ENCODE assay signal across 1 cellular context in the genomic region with DNA sequence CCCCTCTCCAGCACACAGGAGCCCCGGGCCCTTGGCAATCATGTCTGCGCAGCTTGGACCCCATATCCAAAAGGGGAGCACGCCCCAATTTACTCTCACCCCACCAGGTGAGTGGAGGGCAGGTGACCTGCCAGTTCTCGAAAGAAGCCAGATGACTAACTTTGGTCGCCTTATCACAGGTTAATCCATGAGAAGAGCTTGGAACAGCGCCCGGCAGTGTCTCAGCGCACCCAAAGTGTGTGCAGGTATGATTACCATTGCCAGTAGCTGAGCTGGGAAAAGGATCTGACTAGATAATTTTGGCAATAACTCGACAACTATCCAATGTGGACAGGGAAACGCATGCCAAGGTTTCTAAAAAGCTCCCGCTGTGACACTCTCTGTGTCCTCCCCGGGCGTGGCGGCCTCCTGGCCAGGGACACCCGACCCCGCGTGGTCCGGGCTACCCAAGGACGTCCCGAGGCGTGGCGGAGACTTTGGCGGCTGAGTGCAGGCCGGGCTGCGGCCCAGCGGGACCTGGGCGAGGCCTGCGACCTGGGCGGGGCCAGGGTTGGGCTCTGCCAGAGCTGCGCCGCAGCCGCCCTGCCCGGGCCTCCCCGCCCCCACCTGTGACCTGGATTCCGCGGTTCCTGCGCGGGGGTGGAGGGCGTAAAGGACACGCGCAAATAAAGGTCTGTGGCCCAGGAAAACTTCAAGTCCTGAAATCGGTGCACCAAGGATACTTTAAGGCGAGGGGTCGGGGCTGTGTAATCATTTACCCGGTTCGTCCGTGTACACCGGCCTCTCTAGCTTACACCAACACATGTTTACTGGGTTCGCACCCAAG.
TF ChIP-seq lines count a peak whose summit lies in the region.

No MANE protein-coding gene starts in this region.

TF ChIP-seq in H1, 55 proteins besides CTCF, POLR2A, EP300 and RAD21:
- TF ChIP-seq, protein P1, sequence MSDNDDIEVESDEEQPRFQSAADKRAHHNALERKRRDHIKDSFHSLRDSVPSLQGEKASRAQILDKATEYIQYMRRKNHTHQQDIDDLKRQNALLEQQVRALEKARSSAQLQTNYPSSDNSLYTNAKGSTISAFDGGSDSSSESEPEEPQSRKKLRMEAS (IDR thresholded peaks at IDR 0.05) = peak; percentile 64
- TF ChIP-seq, protein P2, sequence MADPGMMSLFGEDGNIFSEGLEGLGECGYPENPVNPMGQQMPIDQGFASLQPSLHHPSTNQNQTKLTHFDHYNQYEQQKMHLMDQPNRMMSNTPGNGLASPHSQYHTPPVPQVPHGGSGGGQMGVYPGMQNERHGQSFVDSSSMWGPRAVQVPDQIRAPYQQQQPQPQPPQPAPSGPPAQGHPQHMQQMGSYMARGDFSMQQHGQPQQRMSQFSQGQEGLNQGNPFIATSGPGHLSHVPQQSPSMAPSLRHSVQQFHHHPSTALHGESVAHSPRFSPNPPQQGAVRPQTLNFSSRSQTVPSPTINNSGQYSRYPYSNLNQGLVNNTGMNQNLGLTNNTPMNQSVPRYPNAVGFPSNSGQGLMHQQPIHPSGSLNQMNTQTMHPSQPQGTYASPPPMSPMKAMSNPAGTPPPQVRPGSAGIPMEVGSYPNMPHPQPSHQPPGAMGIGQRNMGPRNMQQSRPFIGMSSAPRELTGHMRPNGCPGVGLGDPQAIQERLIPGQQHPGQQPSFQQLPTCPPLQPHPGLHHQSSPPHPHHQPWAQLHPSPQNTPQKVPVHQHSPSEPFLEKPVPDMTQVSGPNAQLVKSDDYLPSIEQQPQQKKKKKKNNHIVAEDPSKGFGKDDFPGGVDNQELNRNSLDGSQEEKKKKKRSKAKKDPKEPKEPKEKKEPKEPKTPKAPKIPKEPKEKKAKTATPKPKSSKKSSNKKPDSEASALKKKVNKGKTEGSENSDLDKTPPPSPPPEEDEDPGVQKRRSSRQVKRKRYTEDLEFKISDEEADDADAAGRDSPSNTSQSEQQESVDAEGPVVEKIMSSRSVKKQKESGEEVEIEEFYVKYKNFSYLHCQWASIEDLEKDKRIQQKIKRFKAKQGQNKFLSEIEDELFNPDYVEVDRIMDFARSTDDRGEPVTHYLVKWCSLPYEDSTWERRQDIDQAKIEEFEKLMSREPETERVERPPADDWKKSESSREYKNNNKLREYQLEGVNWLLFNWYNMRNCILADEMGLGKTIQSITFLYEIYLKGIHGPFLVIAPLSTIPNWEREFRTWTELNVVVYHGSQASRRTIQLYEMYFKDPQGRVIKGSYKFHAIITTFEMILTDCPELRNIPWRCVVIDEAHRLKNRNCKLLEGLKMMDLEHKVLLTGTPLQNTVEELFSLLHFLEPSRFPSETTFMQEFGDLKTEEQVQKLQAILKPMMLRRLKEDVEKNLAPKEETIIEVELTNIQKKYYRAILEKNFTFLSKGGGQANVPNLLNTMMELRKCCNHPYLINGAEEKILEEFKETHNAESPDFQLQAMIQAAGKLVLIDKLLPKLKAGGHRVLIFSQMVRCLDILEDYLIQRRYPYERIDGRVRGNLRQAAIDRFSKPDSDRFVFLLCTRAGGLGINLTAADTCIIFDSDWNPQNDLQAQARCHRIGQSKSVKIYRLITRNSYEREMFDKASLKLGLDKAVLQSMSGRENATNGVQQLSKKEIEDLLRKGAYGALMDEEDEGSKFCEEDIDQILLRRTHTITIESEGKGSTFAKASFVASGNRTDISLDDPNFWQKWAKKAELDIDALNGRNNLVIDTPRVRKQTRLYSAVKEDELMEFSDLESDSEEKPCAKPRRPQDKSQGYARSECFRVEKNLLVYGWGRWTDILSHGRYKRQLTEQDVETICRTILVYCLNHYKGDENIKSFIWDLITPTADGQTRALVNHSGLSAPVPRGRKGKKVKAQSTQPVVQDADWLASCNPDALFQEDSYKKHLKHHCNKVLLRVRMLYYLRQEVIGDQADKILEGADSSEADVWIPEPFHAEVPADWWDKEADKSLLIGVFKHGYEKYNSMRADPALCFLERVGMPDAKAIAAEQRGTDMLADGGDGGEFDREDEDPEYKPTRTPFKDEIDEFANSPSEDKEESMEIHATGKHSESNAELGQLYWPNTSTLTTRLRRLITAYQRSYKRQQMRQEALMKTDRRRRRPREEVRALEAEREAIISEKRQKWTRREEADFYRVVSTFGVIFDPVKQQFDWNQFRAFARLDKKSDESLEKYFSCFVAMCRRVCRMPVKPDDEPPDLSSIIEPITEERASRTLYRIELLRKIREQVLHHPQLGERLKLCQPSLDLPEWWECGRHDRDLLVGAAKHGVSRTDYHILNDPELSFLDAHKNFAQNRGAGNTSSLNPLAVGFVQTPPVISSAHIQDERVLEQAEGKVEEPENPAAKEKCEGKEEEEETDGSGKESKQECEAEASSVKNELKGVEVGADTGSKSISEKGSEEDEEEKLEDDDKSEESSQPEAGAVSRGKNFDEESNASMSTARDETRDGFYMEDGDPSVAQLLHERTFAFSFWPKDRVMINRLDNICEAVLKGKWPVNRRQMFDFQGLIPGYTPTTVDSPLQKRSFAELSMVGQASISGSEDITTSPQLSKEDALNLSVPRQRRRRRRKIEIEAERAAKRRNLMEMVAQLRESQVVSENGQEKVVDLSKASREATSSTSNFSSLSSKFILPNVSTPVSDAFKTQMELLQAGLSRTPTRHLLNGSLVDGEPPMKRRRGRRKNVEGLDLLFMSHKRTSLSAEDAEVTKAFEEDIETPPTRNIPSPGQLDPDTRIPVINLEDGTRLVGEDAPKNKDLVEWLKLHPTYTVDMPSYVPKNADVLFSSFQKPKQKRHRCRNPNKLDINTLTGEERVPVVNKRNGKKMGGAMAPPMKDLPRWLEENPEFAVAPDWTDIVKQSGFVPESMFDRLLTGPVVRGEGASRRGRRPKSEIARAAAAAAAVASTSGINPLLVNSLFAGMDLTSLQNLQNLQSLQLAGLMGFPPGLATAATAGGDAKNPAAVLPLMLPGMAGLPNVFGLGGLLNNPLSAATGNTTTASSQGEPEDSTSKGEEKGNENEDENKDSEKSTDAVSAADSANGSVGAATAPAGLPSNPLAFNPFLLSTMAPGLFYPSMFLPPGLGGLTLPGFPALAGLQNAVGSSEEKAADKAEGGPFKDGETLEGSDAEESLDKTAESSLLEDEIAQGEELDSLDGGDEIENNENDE (IDR thresholded peaks at IDR 0.05; ENCODE audit: insufficient replicate concordance, low read length) = no peak
- TF ChIP-seq POU5F1 (IDR thresholded peaks at IDR 0.05; ENCODE audit: low read depth, low read length) (no peak), CBX8 (IDR thresholded peaks at IDR 0.05; ENCODE audit: borderline replicate concordance, low read depth, low read length) (no peak), KDM4A (IDR thresholded peaks at IDR 0.05; ENCODE audit: low read depth, low read length, severe bottlenecking) (peak; percentile 69), SP1 (IDR thresholded peaks at IDR 0.05; ENCODE audit: low read depth, low read length) (no peak), MAFK (IDR thresholded peaks at IDR 0.05; ENCODE audit: low read depth, low read length) (no peak), SP2 (IDR thresholded peaks at IDR 0.05; ENCODE audit: low read length) (no peak), SIX5 (IDR thresholded peaks at IDR 0.05; ENCODE audit: low read depth, low read length) (no peak), TAF1 (IDR thresholded peaks at IDR 0.05; ENCODE audit: low read depth, low read length) (0 out of 2 replicates have a peak, but pooled peaks have one; percentile 40), SIN3A (conservative IDR thresholded peaks at IDR 0.05 in 1 of 2, IDR thresholded peaks at IDR 0.05 in 1 of 2; ENCODE audit: low read depth in 1 of 2, low read length in 2 of 2) (no peak; a peak in 1 of 4 replicates), KDM5A (IDR thresholded peaks at IDR 0.05; ENCODE audit: low read length) (no peak), SUZ12 (IDR thresholded peaks at IDR 0.05; ENCODE audit: low read length) (no peak), RNF2 (IDR thresholded peaks at IDR 0.05; ENCODE audit: borderline replicate concordance, low read depth, low read length, missing control alignments, poor library complexity, severe bottlenecking) (no peak), HDAC2 (IDR thresholded peaks at IDR 0.05; ENCODE audit: borderline replicate concordance in 1 of 2, low read depth in 2 of 2, low read length in 2 of 2) (no peak), JUN (IDR thresholded peaks at IDR 0.05; ENCODE audit: low read depth, low read length) (no peak), NRF1 (IDR thresholded peaks at IDR 0.05; ENCODE audit: low read depth, low read length) (no peak), ASH2L (IDR thresholded peaks at IDR 0.05; ENCODE audit: low read length) (peak; percentile 46), KDM1A (IDR thresholded peaks at IDR 0.05; ENCODE audit: borderline replicate concordance, low read length) (no peak), JUND (IDR thresholded peaks at IDR 0.05; ENCODE audit: low read length) (no peak), YY1 (IDR thresholded peaks at IDR 0.05; ENCODE audit: low read depth, low read length) (no peak), PHF8 (conservative IDR thresholded peaks at IDR 0.05; ENCODE audit: low read depth, low read length) (no peak; the same call in 1 of the 2 replicates), CHD2 (IDR thresholded peaks at IDR 0.05; ENCODE audit: low read length) (no peak), EGR1 (IDR thresholded peaks at IDR 0.05; ENCODE audit: borderline replicate concordance, low read depth, low read length) (no peak; the same call in 1 of the 2 replicates), RFX5 (IDR thresholded peaks at IDR 0.05; ENCODE audit: borderline replicate concordance, low read depth, low read length) (no peak), RBBP5 (IDR thresholded peaks at IDR 0.05; ENCODE audit: borderline replicate concordance, low read depth, low read length) (peak; percentile 73; the same call in 1 of the 2 replicates), TAF7 (optimal IDR thresholded peaks at IDR 0.05; ENCODE audit: borderline replicate concordance, low read depth, low read length) (no peak), GTF2F1 (IDR thresholded peaks at IDR 0.05; ENCODE audit: borderline replicate concordance, low read depth, low read length) (no peak)
- TF ChIP-seq, protein P3, sequence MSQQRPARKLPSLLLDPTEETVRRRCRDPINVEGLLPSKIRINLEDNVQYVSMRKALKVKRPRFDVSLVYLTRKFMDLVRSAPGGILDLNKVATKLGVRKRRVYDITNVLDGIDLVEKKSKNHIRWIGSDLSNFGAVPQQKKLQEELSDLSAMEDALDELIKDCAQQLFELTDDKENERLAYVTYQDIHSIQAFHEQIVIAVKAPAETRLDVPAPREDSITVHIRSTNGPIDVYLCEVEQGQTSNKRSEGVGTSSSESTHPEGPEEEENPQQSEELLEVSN (IDR thresholded peaks at IDR 0.05) = peak; percentile 70
- TF ChIP-seq, protein P4, sequence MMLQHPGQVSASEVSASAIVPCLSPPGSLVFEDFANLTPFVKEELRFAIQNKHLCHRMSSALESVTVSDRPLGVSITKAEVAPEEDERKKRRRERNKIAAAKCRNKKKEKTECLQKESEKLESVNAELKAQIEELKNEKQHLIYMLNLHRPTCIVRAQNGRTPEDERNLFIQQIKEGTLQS (IDR thresholded peaks at IDR 0.05; ENCODE audit: insufficient read depth, low read depth, low read length) = no peak
